In the genomic region with DNA sequence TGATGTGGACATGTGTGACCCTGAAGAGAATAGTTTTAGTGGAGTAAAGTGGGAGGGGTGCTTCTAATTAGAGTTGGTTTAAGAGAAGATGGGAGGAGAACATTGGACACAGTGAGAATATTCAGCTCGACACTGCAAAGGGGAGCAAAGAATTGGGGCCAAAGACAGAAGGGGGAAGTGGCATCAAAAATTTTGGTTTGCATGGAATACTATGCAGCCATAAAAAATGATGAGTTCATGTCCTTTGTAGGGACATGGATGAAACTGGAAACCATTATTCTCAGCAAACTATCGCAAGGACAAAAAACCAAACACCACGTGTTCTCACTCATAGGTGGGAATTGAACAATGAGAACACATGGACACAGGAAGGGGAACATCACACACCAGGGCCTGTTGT, we compare ENCODE assay signal across 4 cellular contexts. TPM values are rescaled to one million over a fixed set of nuclear protein-coding genes. Genes with fewer than 3 reads are reported as not detected.
"Had no signal": no experiment of that assay in that cellular context is flagged by ENCODE, and none has a peak within 500 bp of the region (broad histone marks: within the 10 kb centered on the region; RNA-seq: fewer than 3 reads in every experiment).

No MANE protein-coding gene starts in this region.

RNA-seq across cellular contexts. Expression of a gene that starts 4.2 kb away (rescaled TPM):
- total RNA-seq: PC-3, SJSA1, SK-MEL-5 had no signal
- polyA plus RNA-seq: SK-N-SH had no signal
